In genomic region chr3:111473550-111473949, GRCh38 we compare ENCODE assay signal across 20 cellular contexts.
DNase-seq lines count a peak whose midpoint lies in the region; TF ChIP-seq lines count a peak whose summit lies in the region.
"Had no signal": no experiment of that assay in that cellular context is flagged by ENCODE, and none has a peak within 500 bp of the region (broad histone marks: within the 10 kb centered on the region; RNA-seq: fewer than 3 reads in every experiment).

No MANE protein-coding gene starts in this region.

- 80% methylated on average over 2 of the region's 2 CpGs; no CpG with 5 or more reads in 1 of the 2 donors for WGBS in esophagus squamous epithelium, 2 donors

- H3K4me3 ChIP-seq in esophagus squamous epithelium: no peak overlapping the region
- H3K4me3 ChIP-seq: hepatocyte, right atrium auricular region had no signal

- H3K36me3 ChIP-seq in esophagus squamous epithelium: no peaks in the 10 kb centered on the region
- H3K36me3 ChIP-seq: right atrium auricular region had no signal

- H3K4me1 ChIP-seq in esophagus squamous epithelium: no peaks in the 10 kb centered on the region
- H3K4me1 ChIP-seq: right atrium auricular region had no signal

- no peak for TF ChIP-seq CTCF in esophagus squamous epithelium (IDR thresholded peaks at IDR 0.05)

- no peak overlapping the region for H3K27ac ChIP-seq in esophagus squamous epithelium
- H3K27ac ChIP-seq: hepatocyte, right atrium auricular region, VCaP had no signal

- intact Hi-C loops in esophagus squamous epithelium (cut with DNase I): no loop called here

- TF ChIP-seq POLR2A in esophagus squamous epithelium (IDR thresholded peaks at IDR 0.05): no peak

- peak; percentile 19 for DNase-seq in activated CD4-positive, alpha-beta T cell treated with anti-CD3 and anti-CD28 coated beads for 48 hours
- DNase-seq in activated CD4-positive, alpha-beta T cell treated with anti-CD3 and anti-CD28 coated beads for 1 hour: no peak
- DNase-seq in HT-29 (ENCODE audit: low spot score): peak; percentile 17
- peak; percentile 41 for DNase-seq in SK-N-DZ (ENCODE audit: low spot score)
- DNase-seq in myocyte (ENCODE audit: low read depth): peak; percentile 29
- DNase-seq in superior temporal gyrus (ENCODE audit: extremely low spot score): no peak
- no peak for DNase-seq in COR-L47 (lab: John Stamatoyannopoulos, UW)
- DNase-seq in esophagus squamous epithelium (lab: John Stamatoyannopoulos, UW): no peak
- DNase-seq: activated effector memory CD4-positive, alpha-beta T cell treated with Interleukin-2 at 50 U/mL for 16 hours; amygdala; CD4-positive, alpha-beta T cell; effector memory CD4-positive, alpha-beta T cell; EL; KG1; left cardiac atrium; NCI-H1105; occipital lobe had no signal

- no peaks in the 10 kb centered on the region for H3K9me3 ChIP-seq in esophagus squamous epithelium

- no peaks in the 10 kb centered on the region for H3K27me3 ChIP-seq in esophagus squamous epithelium
- H3K27me3 ChIP-seq: hepatocyte, right atrium auricular region had no signal

Comparison
In these comparisons a context has a peak if more than half of its experiments do, and no peak if none do; other contexts are left out.
1. DNase-seq: peak in activated CD4-positive, alpha-beta T cell treated with anti-CD3 and anti-CD28 coated beads for 48 hours (single experiment), HT-29 (single experiment), SK-N-DZ (single experiment) and myocyte (single experiment); none in activated CD4-positive, alpha-beta T cell treated with anti-CD3 and anti-CD28 coated beads for 1 hour (single experiment), superior temporal gyrus (single experiment), COR-L47 (single experiment) and esophagus squamous epithelium (single experiment).